ENCODE assay signal across 24 cellular contexts in the genomic region with DNA sequence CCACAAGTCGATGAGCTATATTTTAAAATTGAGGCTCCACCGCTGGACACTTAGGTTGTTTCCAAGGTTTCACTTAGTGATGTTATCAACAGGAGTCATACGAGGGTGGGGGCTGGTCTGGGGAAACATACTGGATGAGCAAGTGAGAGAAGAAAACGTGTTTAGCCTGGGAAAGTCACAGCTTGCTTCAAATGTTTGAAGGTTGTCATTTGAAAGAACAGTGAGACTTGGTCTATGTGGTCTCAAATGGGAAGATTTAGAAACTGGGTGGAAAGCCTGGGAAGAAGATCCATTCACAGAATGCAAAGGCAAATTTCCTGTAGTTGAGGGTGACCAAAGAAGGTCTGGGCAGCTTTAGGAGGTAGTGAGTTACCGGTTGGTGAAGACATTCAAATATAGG.
"Had no signal": no experiment of that assay in that cellular context is flagged by ENCODE, and none has a peak within 500 bp of the region (broad histone marks: within the 10 kb centered on the region; RNA-seq: fewer than 3 reads in every experiment).

No MANE protein-coding gene starts in this region.

- H3K27ac ChIP-seq: brain microvascular endothelial cell, SK-N-MC had no signal

- DNase-seq: activated CD4-positive, alpha-beta T cell treated with anti-CD3 and anti-CD28 coated beads for 4 hours; activated CD8-positive, alpha-beta memory T cell treated with anti-CD3 and anti-CD28 coated beads, Interleukin-2, amount 50 U/mL, for 48 hours; activated CD8-positive, alpha-beta T cell treated with anti-CD3 and anti-CD28 coated beads, Interleukin-2, amount 10 ng/mL, durations not matched to agents 7 days and 5 days; activated effector memory CD4-positive, alpha-beta T cell treated with anti-CD3 and anti-CD28 coated beads, Interleukin-2, amount 50 U/mL, for 16 hours; activated naive CD4-positive, alpha-beta T cell treated with Interleukin-2 at 50 U/mL for 16 hours; activated naive CD8-positive, alpha-beta T cell treated with anti-CD3 and anti-CD28 coated beads for 36 hours; activated T-cell treated with anti-CD3 and anti-CD28 coated beads, Interleukin-2, amount 50 U/mL, for 24 hours; brain microvascular endothelial cell; MM.1S; NCI-H1105 treated with DMSO at 0.1 percent for 48 hours; NCI-H1436 treated with DMSO at 0.1 percent for 48 hours; NCI-H187; NCI-H2081 treated with DMSO at 0.1 percent for 48 hours; NCI-H446; NCI-H524; RPMI8226; T-cell; T-helper 2 cell; T1000 had no signal

- H3K4me3 ChIP-seq: SK-N-MC had no signal

- H3K27me3 ChIP-seq: brain microvascular endothelial cell had no signal

- H3K4me1 Mint-ChIP-seq: activated naive CD8-positive, alpha-beta T cell treated with anti-CD3 and anti-CD28 coated beads for 36 hours had no signal

- H3K27me3 Mint-ChIP-seq: activated naive CD8-positive, alpha-beta T cell treated with anti-CD3 and anti-CD28 coated beads for 36 hours had no signal

- H3K4me3 Mint-ChIP-seq: activated CD8-positive, alpha-beta T cell treated with anti-CD3 and anti-CD28 coated beads, Interleukin-2, amount 10 ng/mL, durations not matched to agents 7 days and 5 days; activated naive CD8-positive, alpha-beta T cell treated with anti-CD3 and anti-CD28 coated beads for 36 hours; activated T-cell treated with anti-CD3 and anti-CD28 coated beads, Interleukin-2, amount 50 U/mL, for 24 hours; activated T-helper 1 cell treated with anti-CD3 and anti-CD28 coated beads, Interleukin-12 subunit alpha, Interleukin-12 subunit beta, Interleukin-2, Interleukin-4 antibody, amounts not matched to agents 30 ng/mL and 10 ng/mL and 1 ng/mL, durations not matched to agents 14 hours and 24 hours and 36 hours; T-cell had no signal

- H3K9me3 Mint-ChIP-seq: activated T-cell treated with anti-CD3 and anti-CD28 coated beads, Interleukin-2, amount 50 U/mL, for 24 hours; activated T-helper 1 cell treated with anti-CD3 and anti-CD28 coated beads, Interleukin-12 subunit alpha, Interleukin-12 subunit beta, Interleukin-2, Interleukin-4 antibody, amounts not matched to agents 30 ng/mL and 10 ng/mL and 1 ng/mL, durations not matched to agents 14 hours and 24 hours and 36 hours had no signal

- H3K27ac Mint-ChIP-seq: activated CD8-positive, alpha-beta T cell treated with anti-CD3 and anti-CD28 coated beads, Interleukin-2, amount 10 ng/mL, durations not matched to agents 7 days and 5 days; activated naive CD8-positive, alpha-beta T cell treated with anti-CD3 and anti-CD28 coated beads for 36 hours; activated T-cell treated with anti-CD3 and anti-CD28 coated beads, Interleukin-2, amount 50 U/mL, for 24 hours; activated T-helper 1 cell treated with anti-CD3 and anti-CD28 coated beads, Interleukin-12 subunit alpha, Interleukin-12 subunit beta, Interleukin-2, Interleukin-4 antibody, amounts not matched to agents 30 ng/mL and 10 ng/mL and 1 ng/mL, durations not matched to agents 14 hours and 24 hours and 36 hours; T-cell had no signal

- H3K36me3 ChIP-seq: brain microvascular endothelial cell had no signal

- ATAC-seq: activated CD4-positive, CD25-positive, alpha-beta regulatory T cell treated with anti-CD3 and anti-CD28 coated beads, Interleukin-2, amount 50 U/mL, for 24 hours; activated CD8-positive, alpha-beta T cell treated with anti-CD3 and anti-CD28 coated beads, Interleukin-2, amount 10 ng/mL, durations not matched to agents 7 days and 5 days; Panc1; Right ventricle myocardium inferior; T-cell had no signal
